In the genomic region with DNA sequence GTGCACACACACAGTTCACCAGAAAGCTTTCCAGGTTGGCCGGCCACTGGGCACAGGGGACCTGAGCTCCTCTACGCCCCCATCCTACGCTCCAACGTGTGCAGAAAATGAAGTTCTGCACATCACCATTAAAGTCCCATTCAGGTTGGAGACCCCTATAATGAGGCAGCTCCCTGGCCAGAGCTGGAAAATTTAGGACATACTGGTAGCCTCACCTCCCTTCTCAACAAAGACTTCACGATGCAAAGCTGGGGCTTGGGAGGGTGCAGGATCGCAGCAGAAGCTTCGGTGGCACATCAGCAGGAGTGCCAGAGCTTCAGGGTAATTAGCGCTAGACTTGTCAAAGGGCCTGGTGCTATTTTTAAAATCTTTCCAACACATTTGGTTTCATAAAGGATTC, we compare ENCODE assay signal across 32 cellular contexts. TPM values are rescaled to one million over a fixed set of nuclear protein-coding genes. Genes with fewer than 3 reads are reported as not detected.
"Had no signal": no experiment of that assay in that cellular context is flagged by ENCODE, and none has a peak within 500 bp of the region (broad histone marks: within the 10 kb centered on the region; RNA-seq: fewer than 3 reads in every experiment).

No MANE protein-coding gene starts in this region.

- H3K4me3 Mint-ChIP-seq: naive B cell; naive thymus-derived CD8-positive, alpha-beta T cell; natural killer cell treated with Interleukin-12 subunit alpha and Interleukin-12 subunit beta and Interleukin-15 and Interleukin-18, amount 100 ng/mL, for 72 hours; nephron progenitor cell; neural crest cell; stimulated activated memory B cell treated with anti-CD40 and anti-IgM and Interleukin-4, amounts not matched to agents 10 μg/mL and 1 μg/mL and 100 μg/mL, for 72 hours; stimulated activated naive CD8-positive, alpha-beta T cell treated with anti-CD3 and anti-CD28 coated beads, Interleukin-15, amount 100 ng/mL, for 72 hours; type B pancreatic cell had no signal

- H3K27me3 ChIP-seq: pancreas, testis, transverse colon, uterus had no signal

- H3K36me3 Mint-ChIP-seq: naive B cell; naive thymus-derived CD8-positive, alpha-beta T cell; natural killer cell treated with Interleukin-12 subunit alpha and Interleukin-12 subunit beta and Interleukin-15 and Interleukin-18, amount 100 ng/mL, for 72 hours; stimulated activated memory B cell treated with anti-CD40 and anti-IgM and Interleukin-4, amounts not matched to agents 10 μg/mL and 1 μg/mL and 100 μg/mL, for 72 hours; type B pancreatic cell had no signal

- H3K9me3 Mint-ChIP-seq: natural killer cell treated with Interleukin-12 subunit alpha and Interleukin-12 subunit beta and Interleukin-15 and Interleukin-18, amount 100 ng/mL, for 72 hours; nephron progenitor cell; neural crest cell; stimulated activated naive CD8-positive, alpha-beta T cell treated with anti-CD3 and anti-CD28 coated beads, Interleukin-15, amount 100 ng/mL, for 72 hours; type B pancreatic cell had no signal

- H3K36me3 ChIP-seq: pancreas, prostate gland, spleen, suprapubic skin, tibial artery, transverse colon, upper lobe of right lung, uterus had no signal

- H3K4me3 ChIP-seq: pancreas, prostate gland, skin epidermis, smooth muscle cell, spleen, suprapubic skin, testis, tibial artery, transverse colon, upper lobe of right lung, uterus had no signal

- ATAC-seq: naive thymus-derived CD8-positive, alpha-beta T cell; natural killer cell treated with Interleukin-12 subunit alpha and Interleukin-12 subunit beta and Interleukin-15 and Interleukin-18, amount 100 ng/mL, for 72 hours; pancreas; right cardiac atrium; sciatic nerve; stimulated activated memory B cell treated with anti-CD40 and anti-IgM and Interleukin-4, amounts not matched to agents 10 μg/mL and 1 μg/mL and 100 μg/mL, for 72 hours; stimulated activated naive CD8-positive, alpha-beta T cell treated with anti-CD3 and anti-CD28 coated beads, Interleukin-15, amount 100 ng/mL, for 72 hours; stimulated activated naive CD8-positive, alpha-beta T cell treated with anti-CD3 and anti-CD28 coated beads, Interleukin-15, Interleukin-2, amounts not matched to agents 100 U/mL and 50 U/mL, for 24 hours; upper lobe of right lung had no signal

- H3K4me2 ChIP-seq: smooth muscle cell had no signal

- H3K9me3 ChIP-seq: pancreas, prostate gland, spleen, suprapubic skin, testis, tibial artery, transverse colon, upper lobe of right lung, uterus had no signal

- FAIRE-seq: pancreas had no signal

- H3K27ac ChIP-seq: pancreas, prostate gland, skin epidermis, spleen, suprapubic skin, testis, tibial artery, transverse colon, upper lobe of right lung, uterus had no signal

- H3K4me1 ChIP-seq: pancreas, prostate gland, spleen, suprapubic skin, testis, tibial artery, transverse colon, upper lobe of right lung, uterus had no signal

- DNase-seq: naive B cell; naive thymus-derived CD8-positive, alpha-beta T cell; nephron progenitor cell; occipital lobe; pancreas; retina; right cardiac atrium; spleen; stimulated activated CD4-positive, alpha-beta T cell treated with anti-CD3 and anti-CD28 coated beads, Interleukin-12 subunit alpha, Interleukin-12 subunit beta, amount 100 ng/mL, for 4 hours; stimulated activated CD4-positive, alpha-beta T cell treated with anti-CD3 and anti-CD28 coated beads, Interleukin-1b, Interleukin-23, amount 100 ng/mL, for 48 hours; stimulated activated CD4-positive, alpha-beta T cell treated with anti-CD3 and anti-CD28 coated beads, Interleukin-4, amount 100 ng/mL, for 1 hour; stimulated activated CD4-positive, alpha-beta T cell treated with anti-CD3 and anti-CD28 coated beads, Interleukin-4, amount 100 ng/mL, for 4 hours; stimulated activated CD8-positive, alpha-beta memory T cell treated with anti-CD3 and anti-CD28 coated beads, Interleukin-4, amount 100 ng/mL, for 48 hours; stimulated activated naive CD4-positive, alpha-beta T cell; stimulated activated naive CD8-positive, alpha-beta T cell treated with anti-CD3 and anti-CD28 coated beads, Interleukin-15, amount 100 ng/mL, for 72 hours; stimulated activated naive CD8-positive, alpha-beta T cell treated with anti-CD3 and anti-CD28 coated beads, Interleukin-15, Interleukin-2, amounts not matched to agents 100 U/mL and 50 U/mL, for 24 hours; substantia nigra; testis; tibial artery; transverse colon; upper lobe of right lung; uterus had no signal

- H3K27ac Mint-ChIP-seq: naive B cell; naive thymus-derived CD8-positive, alpha-beta T cell; natural killer cell treated with Interleukin-12 subunit alpha and Interleukin-12 subunit beta and Interleukin-15 and Interleukin-18, amount 100 ng/mL, for 72 hours; nephron progenitor cell; stimulated activated memory B cell treated with anti-CD40 and anti-IgM and Interleukin-4, amounts not matched to agents 10 μg/mL and 1 μg/mL and 100 μg/mL, for 72 hours; stimulated activated naive CD8-positive, alpha-beta T cell treated with anti-CD3 and anti-CD28 coated beads, Interleukin-15, amount 100 ng/mL, for 72 hours; type B pancreatic cell had no signal

- H3K4me1 Mint-ChIP-seq: naive B cell; naive thymus-derived CD8-positive, alpha-beta T cell; nephron progenitor cell; stimulated activated memory B cell treated with anti-CD40 and anti-IgM and Interleukin-4, amounts not matched to agents 10 μg/mL and 1 μg/mL and 100 μg/mL, for 72 hours; stimulated activated naive CD8-positive, alpha-beta T cell treated with anti-CD3 and anti-CD28 coated beads, Interleukin-15, amount 100 ng/mL, for 72 hours had no signal

RNA-seq across cellular contexts. Expression of a gene that starts 15.4 kb away (rescaled TPM):
- total RNA-seq: naive thymus-derived CD8-positive, alpha-beta T cell; natural killer cell treated with Interleukin-12 subunit alpha and Interleukin-12 subunit beta and Interleukin-15 and Interleukin-18, amount 100 ng/mL, for 72 hours; neural crest cell; pulmonary artery endothelial cell; spleen had no signal
- polyA plus RNA-seq: naive thymus-derived CD8-positive, alpha-beta T cell had no signal
